Comparison of ENCODE assay signal across 1 cellular context in genomic region chr7:108103566-108104298, GRCh38.
A peak's percentile ranks its signal among the peaks of the same experiment; 100 is the strongest.
TF ChIP-seq lines count a peak whose summit lies in the region.

No MANE protein-coding gene starts in this region.

TF ChIP-seq in K562, 482 proteins besides CTCF, POLR2A, EP300 and RAD21 (continued from another document and continues in another):
- TF ChIP-seq RERE (CRISPR knock-in tag; IDR thresholded peaks at IDR 0.05; ENCODE audit: borderline replicate concordance) = no peak
- TF ChIP-seq SPI1 (IDR thresholded peaks at IDR 0.05; ENCODE audit: borderline replicate concordance, low read depth, low read length) = no peak
- no peak for TF ChIP-seq FOXA1 (IDR thresholded peaks at IDR 0.05; ENCODE audit: borderline replicate concordance)
- no peak for TF ChIP-seq ZNF696 (CRISPR knock-in tag; conservative IDR thresholded peaks at IDR 0.05)
- TF ChIP-seq TFE3 (CRISPR knock-in tag; IDR thresholded peaks at IDR 0.05) = no peak
- no peak for TF ChIP-seq RREB1 (CRISPR knock-in tag; IDR thresholded peaks at IDR 0.05)
- no peak for TF ChIP-seq SLC30A9 (CRISPR knock-in tag; IDR thresholded peaks at IDR 0.05)
- no peak for TF ChIP-seq MAX (CRISPR knock-in tag; IDR thresholded peaks at IDR 0.05)
- peak; percentile 82; the same call in 1 of the 2 replicates for TF ChIP-seq SMARCA4 (IDR thresholded peaks at IDR 0.05)
- TF ChIP-seq ATF7 (IDR thresholded peaks at IDR 0.05) = peak; percentile 27; the same call in 1 of the 2 replicates
- TF ChIP-seq IRF1 (CRISPR knock-in tag; IDR thresholded peaks at IDR 0.05; ENCODE audit: borderline replicate concordance) = no peak
- peak; percentile 49; the same call in 1 of the 2 replicates for TF ChIP-seq SMARCC2 (IDR thresholded peaks at IDR 0.05; ENCODE audit: low read depth)
- TF ChIP-seq ZNF449 (CRISPR knock-in tag; IDR thresholded peaks at IDR 0.05) = no peak
- no peak for TF ChIP-seq HMBOX1 (IDR thresholded peaks at IDR 0.05)
- TF ChIP-seq ADNP (tag; IDR thresholded peaks at IDR 0.05) = 0 out of 2 replicates have a peak, but pooled peaks have one; percentile 50
- no peak for TF ChIP-seq ZNF76 (CRISPR knock-in tag; IDR thresholded peaks at IDR 0.05; ENCODE audit: borderline replicate concordance)
- TF ChIP-seq FOXA3 (CRISPR knock-in tag; conservative IDR thresholded peaks at IDR 0.05 in 1 of 2, IDR thresholded peaks at IDR 0.05 in 1 of 2) = peak in 1 of 2 experiments; percentile 8; a peak in 1 of 4 replicates
- no peak for TF ChIP-seq MYNN (IDR thresholded peaks at IDR 0.05)
- no peak for TF ChIP-seq MYNN (CRISPR knock-in tag; IDR thresholded peaks at IDR 0.05)
- no peak for TF ChIP-seq KLF10 (CRISPR knock-in tag; IDR thresholded peaks at IDR 0.05)
- TF ChIP-seq RCOR1 (IDR thresholded peaks at IDR 0.05; ENCODE audit: borderline replicate concordance in 1 of 2, low read depth in 2 of 2, low read length in 2 of 2) = peak in 1 of 2 experiments; percentile 70; a peak in 2 of 4 replicates
- TF ChIP-seq MXD1 (CRISPR knock-in tag; IDR thresholded peaks at IDR 0.05; ENCODE audit: borderline replicate concordance, poor library complexity, severe bottlenecking) = no peak
- peak; percentile 52 for TF ChIP-seq CBFA2T3 (IDR thresholded peaks at IDR 0.05)
- no peak for TF ChIP-seq E2F8 (IDR thresholded peaks at IDR 0.05; ENCODE audit: low read depth, partially characterized antibody)
- no peak for TF ChIP-seq SFPQ (IDR thresholded peaks at IDR 0.05; ENCODE audit: low read depth, low read length)
- TF ChIP-seq MAFK (IDR thresholded peaks at IDR 0.05; ENCODE audit: low read length) = peak; percentile 87
- no peak for TF ChIP-seq CBX1 (IDR thresholded peaks at IDR 0.05; ENCODE audit: low read depth)
- TF ChIP-seq ATF4 (CRISPR knock-in tag; IDR thresholded peaks at IDR 0.05) = no peak
